31 cellular contexts compared by ENCODE assay signal in genomic region chr7:79736418-79736817, GRCh38.
"Had no signal": no experiment of that assay in that cellular context is flagged by ENCODE, and none has a peak within 500 bp of the region (broad histone marks: within the 10 kb centered on the region; RNA-seq: fewer than 3 reads in every experiment).

No MANE protein-coding gene starts in this region.

- H3K27me3 ChIP-seq: ascending aorta, cardiac muscle cell had no signal

- DNase-seq: activated B cell treated with CpG ODN at 0.5 μM for 24 hours; activated CD4-positive, alpha-beta memory T cell treated with anti-CD3 and anti-CD28 coated beads, Interleukin-2, amount 10 ng/mL, durations not matched to agents 7 days and 5 days; activated CD4-positive, alpha-beta T cell treated with anti-CD3 and anti-CD28 coated beads for 1 hour; activated CD4-positive, alpha-beta T cell treated with anti-CD3 and anti-CD28 coated beads for 36 hours; activated CD4-positive, alpha-beta T cell treated with anti-CD3 and anti-CD28 coated beads for 48 hours; activated CD4-positive, alpha-beta T cell treated with anti-CD3 and anti-CD28 coated beads, Interleukin-2, amount 10 ng/mL, durations not matched to agents 7 days and 5 days; activated CD4-positive, alpha-beta T cell treated with anti-CD3 and anti-CD28 coated beads, Interleukin-2, amount 50 U/mL, for 48 hours; activated CD8-positive, alpha-beta memory T cell treated with anti-CD3 and anti-CD28 coated beads for 24 hours; activated CD8-positive, alpha-beta memory T cell treated with anti-CD3 and anti-CD28 coated beads, Interleukin-2, amount 10 ng/mL, durations not matched to agents 7 days and 5 days; activated CD8-positive, alpha-beta memory T cell treated with anti-CD3 and anti-CD28 coated beads, Interleukin-2, amount 50 U/mL, for 48 hours; activated CD8-positive, alpha-beta T cell treated with anti-CD3 and anti-CD28 coated beads, Interleukin-2, amount 10 ng/mL, durations not matched to agents 7 days and 5 days; activated effector memory CD4-positive, alpha-beta T cell treated with Interleukin-2 at 50 U/mL for 16 hours; activated gamma-delta T cell; activated naive CD4-positive, alpha-beta T cell treated with anti-CD3 and anti-CD28 coated beads, Interleukin-2, amount 10 ng/mL, durations not matched to agents 7 days and 5 days; activated naive CD4-positive, alpha-beta T cell treated with Interleukin-2 at 50 U/mL for 16 hours; activated naive CD8-positive, alpha-beta T cell treated with anti-CD3 and anti-CD28 coated beads, Interleukin-2, amount 10 ng/mL, durations not matched to agents 7 days and 5 days; activated naive CD8-positive, alpha-beta T cell treated with anti-CD3 and anti-CD28 coated beads, Interleukin-2, amount 50 U/mL, for 24 hours; activated T-cell treated with anti-CD3 and anti-CD28 coated beads, Interleukin-2, amount 50 U/mL, for 24 hours; activated T-cell treated with anti-CD3 and anti-CD28 coated beads, Interleukin-2, amount 50 U/mL, for 48 hours; amygdala; anterior cingulate cortex; caudate nucleus; cerebellar nuclear complex; T-helper 1 cell; T-helper 2 cell; T-helper 9 cell had no signal

- FAIRE-seq: bronchial epithelial cell, TTC549 had no signal

- H3K27ac ChIP-seq: ascending aorta, cardiac muscle cell, VCaP had no signal

- H3K4me1 ChIP-seq: ascending aorta had no signal

- H3K36me3 ChIP-seq: ascending aorta, cardiac muscle cell had no signal

- H3K4me3 ChIP-seq: ascending aorta, cardiac muscle cell had no signal

- ATAC-seq: activated CD4-positive, alpha-beta T cell treated with anti-CD3 and anti-CD28 coated beads for 36 hours; activated CD8-positive, alpha-beta memory T cell treated with anti-CD3 and anti-CD28 coated beads, Interleukin-2, amount 10 ng/mL, durations not matched to agents 7 days and 5 days; activated CD8-positive, alpha-beta T cell treated with anti-CD3 and anti-CD28 coated beads, Interleukin-2, amount 10 ng/mL, durations not matched to agents 7 days and 5 days; activated naive CD8-positive, alpha-beta T cell treated with anti-CD3 and anti-CD28 coated beads, Interleukin-2, amount 50 U/mL, for 24 hours had no signal
